Comparison of ENCODE assay signal across 8 cellular contexts in genomic region chr6:132298344-132298949, GRCh38.
DNase-seq lines count a peak whose midpoint lies in the region; ATAC-seq, FAIRE-seq and TF ChIP-seq lines count a peak whose summit lies in the region.

No MANE protein-coding gene starts in this region.

- H4K20me1 ChIP-seq in OCI-LY1 (ENCODE audit: insufficient read depth, low read length) (no peaks in the 10 kb centered on the region), mammary epithelial cell (ENCODE audit: insufficient read depth, low read length) (no peaks in the 10 kb centered on the region), HepG2 (ENCODE audit: insufficient read depth, low read length) (no peaks in the 10 kb centered on the region)

- ATAC-seq in activated T-cell treated with anti-CD3 and anti-CD28 coated beads, Interleukin-2, amount 50 U/mL, for 4 hours, result no peak
- ATAC-seq in HG02610 (IDR thresholded peaks at IDR 0.05; ENCODE audit: unreplicated experiment), result peak; percentile 55
- peak; percentile 78 for ATAC-seq in HepG2
- no peak for ATAC-seq in HG02852 (IDR thresholded peaks at IDR 0.05; ENCODE audit: unreplicated experiment)

- TF ChIP-seq CTCF in OCI-LY1 (IDR thresholded peaks at IDR 0.05; ENCODE audit: low read length), result peak; percentile 83
- peak; percentile 69 to 74 for TF ChIP-seq CTCF in mammary epithelial cell (conservative IDR thresholded peaks at IDR 0.05 in 1 of 2, IDR thresholded peaks at IDR 0.05 in 1 of 2; ENCODE audit: extremely low read depth in 1 of 2, insufficient read depth in 1 of 2, low read depth in 1 of 2, low read length in 2 of 2)
- peak; percentile 72 for TF ChIP-seq CTCF in HepG2 (CRISPR knock-in tag; IDR thresholded peaks at IDR 0.05)

- no peaks in the 10 kb centered on the region for H3K27me3 ChIP-seq in OCI-LY1 (ENCODE audit: insufficient read depth, low read length)
- H3K27me3 ChIP-seq in mammary epithelial cell (ENCODE audit: insufficient read depth, low read length), result no peaks in the 10 kb centered on the region
- H3K27me3 ChIP-seq in HepG2 (ENCODE audit: control insufficient read depth in 1 of 2, insufficient read depth in 2 of 2, low read length in 2 of 2), result no peaks in the 10 kb centered on the region; a peak in 1 of 5 replicates

- no peak for TF ChIP-seq POLR2A in HepG2 (IDR thresholded peaks at IDR 0.05; ENCODE audit: insufficient read depth in 1 of 2, low read depth in 2 of 2, low read length in 2 of 2)

- TF ChIP-seq EP300 in HepG2 (IDR thresholded peaks at IDR 0.05; ENCODE audit: low read depth in 2 of 2, low read length in 2 of 2) (no peak), HepG2 (CRISPR knock-in tag; IDR thresholded peaks at IDR 0.05; ENCODE audit: borderline replicate concordance) (no peak)

- H3F3A ChIP-seq in OCI-LY1 (ENCODE audit: insufficient read depth, low read length), result no peaks in the 10 kb centered on the region

- no peak overlapping the region for H2AFZ ChIP-seq in OCI-LY1 (ENCODE audit: low read length)
- H2AFZ ChIP-seq in mammary epithelial cell (ENCODE audit: low read depth, low read length), result no peak overlapping the region
- H2AFZ ChIP-seq in HepG2 (ENCODE audit: low read length), result no peak overlapping the region

- POLR2A ChIA-PET in HepG2 (lab: Yijun Ruan, JAX), result no interaction called here

- H3K9me2 ChIP-seq in OCI-LY1 (ENCODE audit: low read depth, low read length), result no peaks in the 10 kb centered on the region

- no peaks in the 10 kb centered on the region for H3K36me3 Mint-ChIP-seq in activated T-cell treated with anti-CD3 and anti-CD28 coated beads, Interleukin-2, amount 50 U/mL, for 4 hours (ENCODE audit: insufficient read depth)

- no peaks in the 10 kb centered on the region for H3K4me1 Mint-ChIP-seq in activated T-cell treated with anti-CD3 and anti-CD28 coated beads, Interleukin-2, amount 50 U/mL, for 4 hours (ENCODE audit: low read depth)

- peaks cover 18% of the 10 kb centered on the region for H3K27me3 Mint-ChIP-seq in activated T-cell treated with anti-CD3 and anti-CD28 coated beads, Interleukin-2, amount 50 U/mL, for 4 hours (ENCODE audit: low read depth)

- dilution Hi-C loops in mammary epithelial cell (cut with HindIII; ENCODE audit: low sequenced_read_pairs), result loop anchor here (25.0 kb wide), 1 partner anchor 189 kb away; no protein-coding TSS in a partner anchor

- peak; percentile 7 for DNase-seq in activated T-cell treated with anti-CD3 and anti-CD28 coated beads, Interleukin-2, amount 50 U/mL, for 4 hours
- no peak for DNase-seq in activated T-cell treated with anti-CD3 and anti-CD28 coated beads for 4 hours
- peak; percentile 23 for DNase-seq in mammary epithelial cell
- peak; percentile 58 for DNase-seq in HepG2 (ENCODE audit: low spot score)
- DNase-seq in urothelium cell line (ENCODE audit: low spot score), result peak; percentile 27

- FAIRE-seq in HepG2 (lab: Jason Lieb, UNC) (no peak), urothelium cell line (lab: Jason Lieb, UNC) (no peak)

- TF ChIP-seq RAD21 in HepG2 (CRISPR knock-in tag; IDR thresholded peaks at IDR 0.05), result peak; percentile 34; the same call in 1 of the 2 replicates

- H3K4me3 Mint-ChIP-seq in activated T-cell treated with anti-CD3 and anti-CD28 coated beads, Interleukin-2, amount 50 U/mL, for 4 hours, result no peak overlapping the region

- H3K4me3 ChIP-seq in OCI-LY1 (ENCODE audit: low read depth, low read length, poor library complexity, severe bottlenecking) (no peak overlapping the region), mammary epithelial cell (replicated peaks in 1 of 3; ENCODE audit: insufficient read depth in 1 of 3, low read depth in 2 of 3, low read length in 3 of 3) (no peak overlapping the region), HepG2 (replicated peaks in 1 of 3; ENCODE audit: insufficient read depth in 1 of 3, low read depth in 2 of 3, low read length in 3 of 3) (no peak overlapping the region)

- in situ Hi-C loops in mammary epithelial cell (cut with MboI; ENCODE audit: low sequenced_read_pairs in 2 of 2) (loop anchor here (5.0 to 10.0 kb wide), 2 partner anchors 96 to 184 kb away; no protein-coding TSS in a partner anchor), HepG2 (cut with HindIII; ENCODE audit: extremely low pct_ligation_motif_present, low pct_unique_long_range_greater_than_20kb) (loop anchor here (5.0 kb wide), 1 partner anchor 381 kb away; no protein-coding TSS in a partner anchor)

- intact Hi-C loops in mammary epithelial cell (cut with micrococcal nuclease), result loop anchor here (1.0 kb wide), 2 partner anchors 19 to 373 kb away; no protein-coding TSS in a partner anchor
- intact Hi-C loops in HepG2 (cut with micrococcal nuclease; ENCODE audit: unreplicated experiment), result loop anchor here (1.0 kb wide), 3 partner anchors 19 to 383 kb away; no protein-coding TSS in a partner anchor

- no peaks in the 10 kb centered on the region for H3K4me1 ChIP-seq in OCI-LY1 (ENCODE audit: insufficient read depth, low read length, severe bottlenecking)
- H3K4me1 ChIP-seq in mammary epithelial cell (ENCODE audit: insufficient read depth, low read length), result no peaks in the 10 kb centered on the region
- no peaks in the 10 kb centered on the region for H3K4me1 ChIP-seq in HepG2 (ENCODE audit: insufficient read depth, low read length)

- H3K9me3 Mint-ChIP-seq in activated T-cell treated with anti-CD3 and anti-CD28 coated beads, Interleukin-2, amount 50 U/mL, for 4 hours, result no peaks in the 10 kb centered on the region

- no peak overlapping the region for H3K27ac ChIP-seq in OCI-LY1 (ENCODE audit: low read depth, low read length, poor library complexity, severe bottlenecking)
- no peak overlapping the region for H3K27ac ChIP-seq in mammary epithelial cell (ENCODE audit: insufficient read depth, low read depth, low read length)
- H3K27ac ChIP-seq in HepG2 (ENCODE audit: extremely low read length, insufficient read depth, low read length), result no peak overlapping the region

- H3K9ac ChIP-seq in OCI-LY1 (ENCODE audit: low read length) (no peak overlapping the region), mammary epithelial cell (ENCODE audit: insufficient read depth, low read length) (no peak overlapping the region), HepG2 (ENCODE audit: insufficient read depth, low read depth, low read length) (no peak overlapping the region)

- H3K36me3 ChIP-seq in OCI-LY1 (ENCODE audit: insufficient read depth, low read length) (no peaks in the 10 kb centered on the region), mammary epithelial cell (ENCODE audit: insufficient read depth, low read length) (no peaks in the 10 kb centered on the region), HepG2 (replicated peaks in 1 of 2; ENCODE audit: control insufficient read depth in 1 of 2, insufficient read depth in 2 of 2, low read length in 2 of 2) (no peaks in the 10 kb centered on the region)

- no TSS peak for BruUV-seq in mammary epithelial cell (replicated peaks; lab: Mats Ljungman, UMichigan)
- no TSS peak for BruUV-seq in HepG2 (replicated peaks; lab: Mats Ljungman, UMichigan)

- CTCF ChIA-PET in mammary epithelial cell (lab: Charles Lee; ENCODE audit: low non-redundant PET) (interaction anchor here (1.8 kb wide), 1 partner anchor 19 kb away, joined by 7 read pairs; no protein-coding TSS in a partner anchor), HepG2 (lab: Yijun Ruan, JAX; ENCODE audit: low intra/inter-chr PET ratio, low total read pairs) (interaction anchor here (1.0 to 4.9 kb wide), 6 partner anchors 16 to 383 kb away, joined by 4 to 88 read pairs (median 12); no protein-coding TSS in a partner anchor)

- H3K9me3 ChIP-seq in OCI-LY1 (ENCODE audit: low read length) (no peaks in the 10 kb centered on the region), mammary epithelial cell (replicated peaks; ENCODE audit: insufficient read depth, low read length) (no peaks in the 10 kb centered on the region), HepG2 (ENCODE audit: low read length) (no peaks in the 10 kb centered on the region)

- H3K4me2 ChIP-seq in OCI-LY1 (ENCODE audit: low read length) (no peak overlapping the region), mammary epithelial cell (ENCODE audit: insufficient read depth, low read depth, low read length) (no peak overlapping the region), HepG2 (ENCODE audit: low read depth, low read length) (no peak overlapping the region)

- H3K79me2 ChIP-seq in OCI-LY1 (ENCODE audit: insufficient read depth, low read length) (no peaks in the 10 kb centered on the region), mammary epithelial cell (ENCODE audit: insufficient read depth, low read length) (no peaks in the 10 kb centered on the region), HepG2 (ENCODE audit: insufficient read depth, low read length) (no peaks in the 10 kb centered on the region)

TF ChIP-seq in HepG2, 621 proteins besides CTCF, POLR2A, EP300 and RAD21:
- TF ChIP-seq KLF9 (CRISPR knock-in tag; IDR thresholded peaks at IDR 0.05; ENCODE audit: low read depth) (no peak), XRCC5 (optimal IDR thresholded peaks at IDR 0.05; ENCODE audit: low read length) (no peak), SMC3 (IDR thresholded peaks at IDR 0.05; ENCODE audit: low read length) (peak; percentile 79), PATZ1 (CRISPR knock-in tag; IDR thresholded peaks at IDR 0.05) (no peak), ZSCAN30 (CRISPR knock-in tag; IDR thresholded peaks at IDR 0.05) (no peak), ZNF607 (CRISPR knock-in tag; IDR thresholded peaks at IDR 0.05; ENCODE audit: borderline replicate concordance) (no peak), STAG1 (CRISPR knock-in tag; IDR thresholded peaks at IDR 0.05) (peak; percentile 69), ZKSCAN1 (IDR thresholded peaks at IDR 0.05; ENCODE audit: low read length) (no peak), REPIN1 (CRISPR knock-in tag; IDR thresholded peaks at IDR 0.05; ENCODE audit: borderline replicate concordance, low read depth) (no peak)

Comparison
In these comparisons a context has a peak if more than half of its experiments do, and no peak if none do; other contexts are left out.
1. ATAC-seq: peak in HG02610 (single experiment) and HepG2 (single experiment); none in activated T-cell treated with anti-CD3 and anti-CD28 coated beads, Interleukin-2, amount 50 U/mL, for 4 hours (0 of 2) and HG02852 (single experiment).
2. Peak in every context shown above with its lines, with median percentiles within 50 percentile points of each other: CTCF ChIP-seq.